ENCODE assay signal across 1 cellular context in genomic region chr1:32611859-32612188, GRCh38.
TF ChIP-seq lines count a peak whose summit lies in the region.

No MANE protein-coding gene starts in this region.

TF ChIP-seq in HepG2, 621 proteins besides CTCF, POLR2A, EP300 and RAD21 (continues in another document):
- TF ChIP-seq, protein P1, sequence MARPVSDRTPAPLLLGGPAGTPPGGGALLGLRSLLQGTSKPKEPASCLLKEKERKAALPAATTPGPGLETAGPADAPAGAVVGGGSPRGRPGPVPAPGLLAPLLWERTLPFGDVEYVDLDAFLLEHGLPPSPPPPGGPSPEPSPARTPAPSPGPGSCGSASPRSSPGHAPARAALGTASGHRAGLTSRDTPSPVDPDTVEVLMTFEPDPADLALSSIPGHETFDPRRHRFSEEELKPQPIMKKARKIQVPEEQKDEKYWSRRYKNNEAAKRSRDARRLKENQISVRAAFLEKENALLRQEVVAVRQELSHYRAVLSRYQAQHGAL (CRISPR knock-in tag; IDR thresholded peaks at IDR 0.05; ENCODE audit: not compliant biosample characterization) = no peak
- no peak for TF ChIP-seq UBTF (CRISPR knock-in tag; IDR thresholded peaks at IDR 0.05)
- TF ChIP-seq MYC (CRISPR knock-in tag; IDR thresholded peaks at IDR 0.05; ENCODE audit: borderline replicate concordance) = no peak
- no peak for TF ChIP-seq MTA3 (CRISPR knock-in tag; IDR thresholded peaks at IDR 0.05)
- TF ChIP-seq ZNF878 (CRISPR knock-in tag; IDR thresholded peaks at IDR 0.05) = 0 out of 2 replicates have a peak, but pooled peaks have one; percentile 61
- TF ChIP-seq WIZ (CRISPR knock-in tag; IDR thresholded peaks at IDR 0.05) = 0 out of 2 replicates have a peak, but pooled peaks have one; percentile 35
- TF ChIP-seq BORCS8-MEF2B (CRISPR knock-in tag; IDR thresholded peaks at IDR 0.05) = 0 out of 2 replicates have a peak, but pooled peaks have one; percentile 10
- TF ChIP-seq CENPX (CRISPR knock-in tag; IDR thresholded peaks at IDR 0.05) = no peak
- TF ChIP-seq ZBTB21 (CRISPR knock-in tag; IDR thresholded peaks at IDR 0.05) = 0 out of 2 replicates have a peak, but pooled peaks have one; percentile 12
- no peak for TF ChIP-seq ZFAT (CRISPR knock-in tag; conservative IDR thresholded peaks at IDR 0.05)
- TF ChIP-seq ZNF414 (CRISPR knock-in tag; IDR thresholded peaks at IDR 0.05) = no peak
- TF ChIP-seq PHF8 (CRISPR knock-in tag; IDR thresholded peaks at IDR 0.05) = peak; percentile 62; the same call in 1 of the 2 replicates
- 0 out of 2 replicates have a peak, but pooled peaks have one; percentile 5 for TF ChIP-seq ZNF142 (CRISPR knock-in tag; IDR thresholded peaks at IDR 0.05)
- TF ChIP-seq, protein P2, sequence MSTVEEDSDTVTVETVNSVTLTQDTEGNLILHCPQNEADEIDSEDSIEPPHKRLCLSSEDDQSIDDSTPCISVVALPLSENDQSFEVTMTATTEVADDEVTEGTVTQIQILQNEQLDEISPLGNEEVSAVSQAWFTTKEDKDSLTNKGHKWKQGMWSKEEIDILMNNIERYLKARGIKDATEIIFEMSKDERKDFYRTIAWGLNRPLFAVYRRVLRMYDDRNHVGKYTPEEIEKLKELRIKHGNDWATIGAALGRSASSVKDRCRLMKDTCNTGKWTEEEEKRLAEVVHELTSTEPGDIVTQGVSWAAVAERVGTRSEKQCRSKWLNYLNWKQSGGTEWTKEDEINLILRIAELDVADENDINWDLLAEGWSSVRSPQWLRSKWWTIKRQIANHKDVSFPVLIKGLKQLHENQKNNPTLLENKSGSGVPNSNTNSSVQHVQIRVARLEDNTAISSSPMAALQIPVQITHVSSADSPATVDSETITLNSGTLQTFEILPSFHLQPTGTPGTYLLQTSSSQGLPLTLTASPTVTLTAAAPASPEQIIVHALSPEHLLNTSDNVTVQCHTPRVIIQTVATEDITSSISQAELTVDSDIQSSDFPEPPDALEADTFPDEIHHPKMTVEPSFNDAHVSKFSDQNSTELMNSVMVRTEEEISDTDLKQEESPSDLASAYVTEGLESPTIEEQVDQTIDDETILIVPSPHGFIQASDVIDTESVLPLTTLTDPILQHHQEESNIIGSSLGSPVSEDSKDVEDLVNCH (CRISPR knock-in tag; IDR thresholded peaks at IDR 0.05) = no peak
- TF ChIP-seq ZNF800 (CRISPR knock-in tag; IDR thresholded peaks at IDR 0.05) = no peak
- no peak for TF ChIP-seq KLF16 (CRISPR knock-in tag; IDR thresholded peaks at IDR 0.05)
- no peak for TF ChIP-seq GMEB2 (CRISPR knock-in tag; IDR thresholded peaks at IDR 0.05; ENCODE audit: low read depth)
- TF ChIP-seq ZBTB46 (CRISPR knock-in tag; IDR thresholded peaks at IDR 0.05; ENCODE audit: borderline replicate concordance) = no peak
- TF ChIP-seq ZNF614 (CRISPR knock-in tag; IDR thresholded peaks at IDR 0.05; ENCODE audit: borderline replicate concordance) = no peak
- TF ChIP-seq SNAPC2 (CRISPR knock-in tag; IDR thresholded peaks at IDR 0.05) = 0 out of 2 replicates have a peak, but pooled peaks have one; percentile 29
- no peak for TF ChIP-seq ZNF816 (CRISPR knock-in tag; IDR thresholded peaks at IDR 0.05; ENCODE audit: borderline replicate concordance)
- TF ChIP-seq ZNF501 (CRISPR knock-in tag; IDR thresholded peaks at IDR 0.05) = 0 out of 2 replicates have a peak, but pooled peaks have one; percentile 43
- no peak for TF ChIP-seq ZFP62 (CRISPR knock-in tag; IDR thresholded peaks at IDR 0.05)
- no peak for TF ChIP-seq STAT5B (CRISPR knock-in tag; IDR thresholded peaks at IDR 0.05)
- TF ChIP-seq KLF11 (CRISPR knock-in tag; IDR thresholded peaks at IDR 0.05) = no peak
- 0 out of 2 replicates have a peak, but pooled peaks have one; percentile 14 for TF ChIP-seq ZSCAN31 (CRISPR knock-in tag; IDR thresholded peaks at IDR 0.05; ENCODE audit: low read depth)
- TF ChIP-seq NRL (CRISPR knock-in tag; IDR thresholded peaks at IDR 0.05; ENCODE audit: borderline replicate concordance) = no peak
- TF ChIP-seq NR2F2 (IDR thresholded peaks at IDR 0.05; ENCODE audit: borderline replicate concordance, low read depth) = 0 out of 2 replicates have a peak, but pooled peaks have one; percentile 27
- no peak for TF ChIP-seq PPARG (CRISPR knock-in tag; conservative IDR thresholded peaks at IDR 0.05)
- TF ChIP-seq MTF1 (CRISPR knock-in tag; IDR thresholded peaks at IDR 0.05) = no peak
- TF ChIP-seq, protein P3, sequence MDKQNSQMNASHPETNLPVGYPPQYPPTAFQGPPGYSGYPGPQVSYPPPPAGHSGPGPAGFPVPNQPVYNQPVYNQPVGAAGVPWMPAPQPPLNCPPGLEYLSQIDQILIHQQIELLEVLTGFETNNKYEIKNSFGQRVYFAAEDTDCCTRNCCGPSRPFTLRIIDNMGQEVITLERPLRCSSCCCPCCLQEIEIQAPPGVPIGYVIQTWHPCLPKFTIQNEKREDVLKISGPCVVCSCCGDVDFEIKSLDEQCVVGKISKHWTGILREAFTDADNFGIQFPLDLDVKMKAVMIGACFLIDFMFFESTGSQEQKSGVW (CRISPR knock-in tag; IDR thresholded peaks at IDR 0.05; ENCODE audit: borderline replicate concordance) = no peak
- no peak for TF ChIP-seq MAX (IDR thresholded peaks at IDR 0.05)
- TF ChIP-seq ZNF879 (CRISPR knock-in tag; IDR thresholded peaks at IDR 0.05) = no peak
- peak; percentile 6; the same call in 1 of the 2 replicates for TF ChIP-seq CEBPG (CRISPR knock-in tag; IDR thresholded peaks at IDR 0.05)
- TF ChIP-seq CCDC6 (CRISPR knock-in tag; IDR thresholded peaks at IDR 0.05) = peak; percentile 56; the same call in 1 of the 2 replicates
- TF ChIP-seq ZNF431 (CRISPR knock-in tag; IDR thresholded peaks at IDR 0.05; ENCODE audit: borderline replicate concordance, low read depth) = no peak
- TF ChIP-seq TP53 (CRISPR knock-in tag; conservative IDR thresholded peaks at IDR 0.05) = no peak
- TF ChIP-seq, protein P4, sequence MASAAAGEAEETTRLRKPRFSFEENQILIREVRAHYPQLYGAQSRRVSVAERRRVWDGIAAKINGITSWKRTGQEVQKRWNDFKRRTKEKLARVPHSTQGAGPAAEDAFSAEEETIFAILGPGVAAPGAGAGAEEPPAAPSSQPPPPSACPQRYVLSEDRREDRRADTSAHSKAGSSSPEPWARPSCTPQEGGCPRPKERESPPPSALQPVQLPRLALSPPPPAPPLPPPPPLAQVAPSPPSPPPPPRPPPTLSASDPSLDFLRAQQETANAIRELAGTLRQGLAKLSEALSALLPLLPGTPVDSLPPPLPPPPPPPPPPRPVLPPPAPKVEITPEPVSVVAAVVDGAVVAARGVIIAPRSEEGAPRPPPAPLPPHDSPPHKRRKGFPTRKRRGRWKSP (CRISPR knock-in tag; IDR thresholded peaks at IDR 0.05) = 0 out of 2 replicates have a peak, but pooled peaks have one; percentile 36
- TF ChIP-seq ZNF670 (CRISPR knock-in tag; IDR thresholded peaks at IDR 0.05; ENCODE audit: borderline replicate concordance) = 0 out of 2 replicates have a peak, but pooled peaks have one; percentile 40
